Comparison of ENCODE assay signal across 14 cellular contexts in genomic region chr19:16678498-16678897, GRCh38. TPM values are rescaled to one million over a fixed set of nuclear protein-coding genes. Genes with fewer than 3 reads are reported as not detected.
DNase-seq lines count a peak whose midpoint lies in the region; ATAC-seq and TF ChIP-seq lines count a peak whose summit lies in the region.
"Had no signal": no experiment of that assay in that cellular context is flagged by ENCODE, and none has a peak within 500 bp of the region (broad histone marks: within the 10 kb centered on the region; RNA-seq: fewer than 3 reads in every experiment).

No MANE protein-coding gene starts in this region.

- H3K27me3 Mint-ChIP-seq in activated T-helper 17 cell treated with anti-CD3 and anti-CD28 coated beads, Interleukin-2, amount 50 U/mL, for 72 hours: no peaks in the 10 kb centered on the region
- H3K27me3 Mint-ChIP-seq: B cell had no signal

- no peaks in the 10 kb centered on the region for H3K9me3 ChIP-seq in HCT116 (ENCODE audit: control insufficient read depth in 1 of 2, insufficient read depth in 1 of 2, low read depth in 1 of 2, low read length in 2 of 2)
- no peaks in the 10 kb centered on the region for H3K9me3 ChIP-seq in prostate gland
- H3K9me3 ChIP-seq in heart left ventricle: peaks cover 0 to 13% (median 2%) of the 10 kb centered on the region in 12 donors

- H3K36me3 Mint-ChIP-seq in activated T-helper 17 cell treated with anti-CD3 and anti-CD28 coated beads, Interleukin-2, amount 50 U/mL, for 72 hours (ENCODE audit: low read depth): no peaks in the 10 kb centered on the region

- H3K27me3 ChIP-seq in HCT116 (ENCODE audit: insufficient read depth, low read length): no peaks in the 10 kb centered on the region
- H3K27me3 ChIP-seq in prostate gland (replicated peaks; ENCODE audit: insufficient read depth): no peaks in the 10 kb centered on the region
- H3K27me3 ChIP-seq in heart left ventricle: no peaks in the 10 kb centered on the region

- TF ChIP-seq POLR2A in HCT116 (IDR thresholded peaks at IDR 0.05; ENCODE audit: borderline replicate concordance, extremely low read depth, insufficient read depth, insufficient read length): no peak
- no peak for TF ChIP-seq POLR2A in NB4 (IDR thresholded peaks at IDR 0.05; ENCODE audit: extremely low read depth, insufficient read length)
- no peak for TF ChIP-seq POLR2A in prostate gland (IDR thresholded peaks at IDR 0.05)
- TF ChIP-seq POLR2A in heart left ventricle (IDR thresholded peaks at IDR 0.05): no peak

- H3K4me1 ChIP-seq in HCT116 (ENCODE audit: control insufficient read depth in 1 of 2, insufficient read depth in 2 of 2, low read length in 2 of 2) (peaks cover 10 to 31% of the 10 kb centered on the region in 2 experiments), prostate gland (replicated peaks) (no peaks in the 10 kb centered on the region), heart left ventricle (peaks cover 0 to 3% (median 0%) of the 10 kb centered on the region in 12 donors)

- RAD21 ChIA-PET in HCT116 (lab: Charles Lee; ENCODE audit: low non-redundant PET in 1 of 2, low total read pairs in 2 of 2, uncharacterized antibody in 2 of 2, unreplicated experiment in 2 of 2): no interaction called here

- no peaks in the 10 kb centered on the region for H3K9me3 Mint-ChIP-seq in activated T-helper 17 cell treated with anti-CD3 and anti-CD28 coated beads, Interleukin-2, amount 50 U/mL, for 72 hours

- H3K4me3 ChIP-seq in HCT116 (replicated peaks in 1 of 2; ENCODE audit: low read depth in 1 of 2, low read length in 2 of 2): no peak overlapping the region
- H3K4me3 ChIP-seq in NB4 (ENCODE audit: low read depth, low read length): no peak overlapping the region
- H3K4me3 ChIP-seq in epithelial cell of esophagus (ENCODE audit: low read length): no peak overlapping the region
- no peak overlapping the region for H3K4me3 ChIP-seq in prostate gland
- H3K4me3 ChIP-seq in heart left ventricle: no peak overlapping the region
- H3K4me3 ChIP-seq: GM23248 had no signal

- POLR2A ChIA-PET in HCT116 (lab: Charles Lee): no interaction called here

- no peaks in the 10 kb centered on the region; the same call in 1 of the 2 replicates for H3K79me2 ChIP-seq in HCT116 (ENCODE audit: insufficient read depth, low read length)

- H3K27ac Mint-ChIP-seq in activated T-helper 17 cell treated with anti-CD3 and anti-CD28 coated beads, Interleukin-2, amount 50 U/mL, for 72 hours: no peak overlapping the region
- H3K27ac Mint-ChIP-seq: B cell; CD4-positive, alpha-beta T cell had no signal

- H3K4me2 ChIP-seq in HCT116 (ENCODE audit: low read length): peak overlapping the region; percentile 56; the same call in 1 of the 2 replicates

- peak; percentile 40 for DNase-seq in EL
- DNase-seq in HCT116 (ENCODE audit: low read depth, low spot score): no peak
- peak; percentile 58 for DNase-seq in NB4 (ENCODE audit: low read depth)
- DNase-seq in epithelial cell of esophagus (ENCODE audit: low read depth): peak; percentile 47
- DNase-seq in prostate gland (ENCODE audit: low spot score): no peak
- DNase-seq in heart left ventricle: no peak
- no peak for DNase-seq in SHP77 treated with DMSO at 0.1 percent for 48 hours (lab: John Stamatoyannopoulos, UW)
- DNase-seq: C1 segment of cervical spinal cord; CD4-positive, alpha-beta T cell; DMS79; GF-D8; GM23248 had no signal

- no peak overlapping the region for H3K9ac ChIP-seq in HCT116 (ENCODE audit: low read length)
- H3K9ac ChIP-seq: GM23248 had no signal

- 91% methylated on average over 9 of the region's 9 CpGs for WGBS in prostate gland
- 89 to 95% (median 95%) methylated on average over 9 of the region's 9 CpGs for WGBS in heart left ventricle, 4 donors

- H2AFZ ChIP-seq in HCT116 (ENCODE audit: low read depth, low read length, poor library complexity, severe bottlenecking): no peak overlapping the region
- H2AFZ ChIP-seq: GM23248 had no signal

- H3K36me3 ChIP-seq in HCT116 (ENCODE audit: control insufficient read depth in 1 of 2, insufficient read depth in 2 of 2, low read length in 2 of 2): peaks cover 2 to 19% of the 10 kb centered on the region in 2 experiments; a peak in 1 of 4 replicates
- peaks cover 0 to 9% of the 10 kb centered on the region in 2 donors for H3K36me3 ChIP-seq in prostate gland
- peaks cover 0 to 36% (median 26%) of the 10 kb centered on the region in 9 donors for H3K36me3 ChIP-seq in heart left ventricle

- H3K4me1 Mint-ChIP-seq in activated T-helper 17 cell treated with anti-CD3 and anti-CD28 coated beads, Interleukin-2, amount 50 U/mL, for 72 hours: no peaks in the 10 kb centered on the region
- H3K4me1 Mint-ChIP-seq: B cell had no signal

- no peaks in the 10 kb centered on the region for H3K9me2 ChIP-seq in HCT116 (ENCODE audit: insufficient read depth)

- H3K4me3 Mint-ChIP-seq in activated T-helper 17 cell treated with anti-CD3 and anti-CD28 coated beads, Interleukin-2, amount 50 U/mL, for 72 hours: no peak overlapping the region
- H3K4me3 Mint-ChIP-seq: B cell; CD4-positive, alpha-beta T cell had no signal

- intact Hi-C loops in HCT116 (cut with micrococcal nuclease) (no loop called here), prostate gland (cut with DNase I) (no loop called here), heart left ventricle (cut with DNase I) (no loop called here)

- no peaks in the 10 kb centered on the region for H4K20me1 ChIP-seq in HCT116 (ENCODE audit: insufficient read depth)

- no peak; the same call in 1 of the 2 replicates for ATAC-seq in HCT116
- ATAC-seq in activated T-helper 17 cell treated with anti-CD3 and anti-CD28 coated beads, Interleukin-2, amount 50 U/mL, for 72 hours (replicated peaks): no peak
- ATAC-seq in heart left ventricle: no peak

- TF ChIP-seq RAD21 in HCT116 (IDR thresholded peaks at IDR 0.05; ENCODE audit: low read depth): no peak

- CTCF ChIA-PET in HCT116 (lab: Charles Lee): interaction anchor here (0.7 kb wide), 1 partner anchor 747 kb away, joined by 3 read pairs; no protein-coding TSS in a partner anchor

- H3K27ac ChIP-seq in HCT116 (ENCODE audit: low read depth, low read length) (no peak overlapping the region), prostate gland (no peak overlapping the region), heart left ventricle (no peak overlapping the region)
- H3K27ac ChIP-seq: GM23248 had no signal

- TF ChIP-seq CTCF in HCT116 (IDR thresholded peaks at IDR 0.05 in 2 of 3, conservative IDR thresholded peaks at IDR 0.05 in 1 of 3; ENCODE audit: borderline replicate concordance in 1 of 3, insufficient read depth in 1 of 3, low read depth in 2 of 3, low read length in 2 of 3): no peak
- no peak for TF ChIP-seq CTCF in NB4 (IDR thresholded peaks at IDR 0.05; ENCODE audit: low read depth, low read length)
- no peak for TF ChIP-seq CTCF in epithelial cell of esophagus (IDR thresholded peaks at IDR 0.05; ENCODE audit: insufficient read depth, low read depth, low read length, missing control alignments)
- TF ChIP-seq CTCF in prostate gland (IDR thresholded peaks at IDR 0.05): no peak
- TF ChIP-seq CTCF in heart left ventricle (IDR thresholded peaks at IDR 0.05): no peak

- no TSS peak for BruUV-seq in HCT116 (replicated peaks; lab: Mats Ljungman, UMichigan)

TF ChIP-seq in HCT116, 20 proteins besides CTCF, POLR2A, EP300 and RAD21:
- TF ChIP-seq ZBTB33 (IDR thresholded peaks at IDR 0.05; ENCODE audit: extremely low read depth, insufficient replicate concordance, low read length) (no peak), FOSL1 (IDR thresholded peaks at IDR 0.05; ENCODE audit: low read depth) (no peak), EGR1 (IDR thresholded peaks at IDR 0.05; ENCODE audit: low read depth) (no peak), EZH2phosphoT487 (IDR thresholded peaks at IDR 0.05; ENCODE audit: borderline replicate concordance) (no peak), CEBPB (IDR thresholded peaks at IDR 0.05; ENCODE audit: low read depth) (0 out of 2 replicates have a peak, but pooled peaks have one; percentile 20)

RNA-seq across cellular contexts. Expression of gene TMEM38A, which starts 17.6 kb away (rescaled TPM):
- total RNA-seq in HCT116 (2021; ENCODE audit: unreplicated experiment): 9.0 TPM
- polyA plus RNA-seq in HCT116 (2012): 9.2 and 10.1 TPM in 2 replicates
- total RNA-seq in activated T-helper 17 cell treated with anti-CD3 and anti-CD28 coated beads, Interleukin-2, amount 50 U/mL, for 72 hours: under 1 TPM; 0.74 to 0.76 TPM
- total RNA-seq in prostate gland: 10 to 100 TPM; 11.7 to 20.6 TPM
- 10 to 100 TPM; 13.7 to 37.3 (median 27.2) TPM for total RNA-seq in heart left ventricle
- polyA plus RNA-seq in heart left ventricle: 10 to 100 TPM; 26.6 to 47.4 TPM

RNA-seq across cellular contexts. Expression of gene SMIM7, which starts 18.6 kb away (rescaled TPM):
- total RNA-seq in HCT116 (2021; ENCODE audit: unreplicated experiment): 66.4 TPM
- polyA plus RNA-seq in HCT116 (2012): 47.2 and 55.7 TPM in 2 replicates
- 10 to 100 TPM; 52.9 to 53.6 TPM for total RNA-seq in activated T-helper 17 cell treated with anti-CD3 and anti-CD28 coated beads, Interleukin-2, amount 50 U/mL, for 72 hours
- total RNA-seq in prostate gland: 100 to 1,000 TPM; 146 to 171 TPM
- total RNA-seq in heart left ventricle: 10 to 100 TPM; 27.1 to 52.6 (median 45.2) TPM
- 10 to 100 TPM; 44.6 to 73.1 TPM for polyA plus RNA-seq in heart left ventricle

RNA-seq across cellular contexts. Expression of gene NWD1, which starts 41.1 kb away (rescaled TPM):
- 0.22 TPM for total RNA-seq in HCT116 (2021; ENCODE audit: unreplicated experiment)
- polyA plus RNA-seq in HCT116 (2012): 0.34 TPM in 2 replicates
- total RNA-seq in activated T-helper 17 cell treated with anti-CD3 and anti-CD28 coated beads, Interleukin-2, amount 50 U/mL, for 72 hours: not detected
- total RNA-seq in prostate gland: 10 to 100 TPM; 15.8 to 41.3 TPM
- total RNA-seq in heart left ventricle: under 1 TPM in 2 of 9 donors, not detected in 7; 0.04 to 0.05 TPM
- polyA plus RNA-seq in heart left ventricle: under 1 TPM; 0.03 to 0.04 TPM
- total RNA-seq: CD4-positive, alpha-beta T cell; GM23248 had no signal
- polyA plus RNA-seq: GM23248 had no signal

RNA-seq across cellular contexts. Expression of gene MED26, which starts 50.5 kb away (rescaled TPM):
- total RNA-seq in HCT116 (2021; ENCODE audit: unreplicated experiment) (13.3 TPM), prostate gland (10 to 100 TPM; 13.5 to 29.9 TPM), heart left ventricle (1 to 10 TPM; 3.6 to 7.5 (median 4.6) TPM)
- 6.8 and 7.4 TPM in 2 replicates for polyA plus RNA-seq in HCT116 (2012)
- total RNA-seq in activated T-helper 17 cell treated with anti-CD3 and anti-CD28 coated beads, Interleukin-2, amount 50 U/mL, for 72 hours: 10 to 100 TPM; 19.3 to 23.6 TPM
- 1 to 10 TPM; 4.3 to 5.6 TPM for polyA plus RNA-seq in heart left ventricle

Comparison
In these comparisons a context has a peak if more than half of its experiments do, and no peak if none do; other contexts are left out.
1. DNase-seq: peak in EL (single experiment), NB4 (single experiment) and epithelial cell of esophagus (single experiment); none in HCT116 (single experiment), prostate gland (single experiment), heart left ventricle (0 of 5) and SHP77 treated with DMSO at 0.1 percent for 48 hours (single experiment).
2. RNA of gene NWD1, which starts 41.1 kb away (total RNA-seq): 15.8 to 41.3 TPM in prostate gland; 0.22 TPM in HCT116 (single experiment), not detected in activated T-helper 17 cell treated with anti-CD3 and anti-CD28 coated beads, Interleukin-2, amount 50 U/mL, for 72 hours and 0.04 to 0.05 TPM in heart left ventricle; every median in the first group is over 10 times any median in the second.